In genomic region chr13:34038326-34039068, GRCh38 we compare ENCODE assay signal across 24 cellular contexts.
DNase-seq lines count a peak whose midpoint lies in the region; ATAC-seq and TF ChIP-seq lines count a peak whose summit lies in the region.
"Had no signal": no experiment of that assay in that cellular context is flagged by ENCODE, and none has a peak within 500 bp of the region (broad histone marks: within the 10 kb centered on the region; RNA-seq: fewer than 3 reads in every experiment).

No MANE protein-coding gene starts in this region.

- H4K91ac ChIP-seq in trophoblast cell (ENCODE audit: low read depth, low read length) = no peak overlapping the region

- H3K27ac Mint-ChIP-seq in osteocyte (ENCODE audit: unreplicated experiment) = no peak overlapping the region
- H3K27ac Mint-ChIP-seq: activated CD8-positive, alpha-beta memory T cell treated with anti-CD3 and anti-CD28 coated beads, Interleukin-2, amount 10 ng/mL, durations not matched to agents 7 days and 5 days; effector memory CD8-positive, alpha-beta T cell; nephron had no signal

- no peak overlapping the region for H2BK120ac ChIP-seq in trophoblast cell (ENCODE audit: insufficient read depth, low read length, poor library complexity)

- whole genome bisulfite sequencing in trophoblast cell (ENCODE audit: extremely low coverage, insufficient coverage, insufficient read length) = no CpG with 5 or more reads among the region's 6 CpGs

- no peak overlapping the region for H3K23ac ChIP-seq in trophoblast cell (ENCODE audit: low read length)

- no peak overlapping the region for H3K9ac ChIP-seq in MM.1S (ENCODE audit: low read length)
- H3K9ac ChIP-seq in trophoblast cell (ENCODE audit: low read length) = no peak overlapping the region

- no peaks in the 10 kb centered on the region for H3F3A ChIP-seq in MM.1S (ENCODE audit: insufficient read depth, low read length)

- H3K4me3 Mint-ChIP-seq in osteocyte (ENCODE audit: unreplicated experiment) = no peak overlapping the region
- H3K4me3 Mint-ChIP-seq: activated CD8-positive, alpha-beta memory T cell treated with anti-CD3 and anti-CD28 coated beads, Interleukin-2, amount 10 ng/mL, durations not matched to agents 7 days and 5 days; central memory CD8-positive, alpha-beta T cell; effector memory CD8-positive, alpha-beta T cell; nephron had no signal

- H3K4me2 ChIP-seq in MM.1S (ENCODE audit: low read depth, low read length) = peak overlapping the region; percentile 41
- H3K4me2 ChIP-seq in trophoblast cell (ENCODE audit: low read length) = no peak overlapping the region

- H4K8ac ChIP-seq in trophoblast cell (ENCODE audit: low read depth, low read length) = no peak overlapping the region

- H3K14ac ChIP-seq in trophoblast cell (ENCODE audit: low read length) = no peak overlapping the region

- H3K36me3 Mint-ChIP-seq in osteocyte (ENCODE audit: unreplicated experiment) = no peaks in the 10 kb centered on the region
- H3K36me3 Mint-ChIP-seq: activated CD8-positive, alpha-beta memory T cell treated with anti-CD3 and anti-CD28 coated beads, Interleukin-2, amount 10 ng/mL, durations not matched to agents 7 days and 5 days had no signal

- H3K79me2 ChIP-seq in MM.1S (ENCODE audit: low read length) = no peaks in the 10 kb centered on the region
- no peaks in the 10 kb centered on the region for H3K79me2 ChIP-seq in trophoblast cell (ENCODE audit: control insufficient read depth, insufficient read depth, low read length, poor library complexity)

- H3K18ac ChIP-seq in trophoblast cell (ENCODE audit: low read length) = no peak overlapping the region

- no peak overlapping the region for H2BK5ac ChIP-seq in trophoblast cell (ENCODE audit: low read depth, low read length, poor library complexity)

- H3K4me1 ChIP-seq in MM.1S (ENCODE audit: low read length) (peaks cover 17% of the 10 kb centered on the region), trophoblast cell (ENCODE audit: control insufficient read depth in 1 of 2, insufficient read depth in 2 of 2, low read length in 2 of 2) (peaks cover 7 to 8% of the 10 kb centered on the region in 2 experiments)
- H3K4me1 ChIP-seq: heart right ventricle, prostate gland, transverse colon had no signal

- H3K36me3 ChIP-seq in MM.1S (replicated peaks; ENCODE audit: insufficient read depth, low read length) = no peaks in the 10 kb centered on the region
- no peaks in the 10 kb centered on the region for H3K36me3 ChIP-seq in trophoblast cell (ENCODE audit: control insufficient read depth in 1 of 2, insufficient read depth in 2 of 2, low read length in 2 of 2)
- H3K36me3 ChIP-seq: heart right ventricle, prostate gland, transverse colon had no signal

- peaks cover 7% of the 10 kb centered on the region for H3K9me3 Mint-ChIP-seq in osteocyte (ENCODE audit: unreplicated experiment)

- no peak overlapping the region for H4K12ac ChIP-seq in trophoblast cell (ENCODE audit: low read depth, low read length)

- no peaks in the 10 kb centered on the region for H3K9me2 ChIP-seq in MM.1S (replicated peaks; ENCODE audit: insufficient read depth, low read length)

- H3K27me3 ChIP-seq in MM.1S (replicated peaks; ENCODE audit: insufficient read depth, low read length) = no peaks in the 10 kb centered on the region
- H3K27me3 ChIP-seq in trophoblast cell (ENCODE audit: insufficient read depth, low read length) = no peaks in the 10 kb centered on the region
- H3K27me3 ChIP-seq: heart right ventricle, transverse colon had no signal

- TF ChIP-seq CTCF in MM.1S (IDR thresholded peaks at IDR 0.05; ENCODE audit: low read length) = no peak
- TF ChIP-seq CTCF in osteocyte (IDR thresholded peaks at IDR 0.05) = no peak

- H3K4me1 Mint-ChIP-seq in osteocyte (ENCODE audit: unreplicated experiment) = no peaks in the 10 kb centered on the region
- H3K4me1 Mint-ChIP-seq: activated CD8-positive, alpha-beta memory T cell treated with anti-CD3 and anti-CD28 coated beads, Interleukin-2, amount 10 ng/mL, durations not matched to agents 7 days and 5 days; central memory CD8-positive, alpha-beta T cell; nephron had no signal

- H3K4me3 ChIP-seq in MM.1S (ENCODE audit: low read length) (no peak overlapping the region), trophoblast cell (ENCODE audit: low read depth, low read length) (no peak overlapping the region)
- H3K4me3 ChIP-seq: heart right ventricle, prostate gland, transverse colon had no signal

- DNase-seq in MM.1S (peak; percentile 60), trophoblast cell (no peak), ACHN (no peak), kidney glomerular epithelial cell (lab: John Stamatoyannopoulos, UW) (no peak), osteocyte (ENCODE audit: extremely low spot score, unreplicated experiment) (no peak)
- DNase-seq in activated CD4-positive, CD25-positive, alpha-beta regulatory T cell (lab: John Stamatoyannopoulos, UW) = no peak
- DNase-seq: activated CD4-positive, alpha-beta T cell treated with anti-CD3 and anti-CD28 coated beads for 1 hour; activated CD8-positive, alpha-beta memory T cell treated with anti-CD3 and anti-CD28 coated beads, Interleukin-2, amount 10 ng/mL, durations not matched to agents 7 days and 5 days; activated effector memory CD4-positive, alpha-beta T cell treated with Interleukin-2 at 50 U/mL for 16 hours; amniotic stem cell; Calu3; effector memory CD8-positive, alpha-beta T cell; GDM1; GOT3; heart right ventricle; mesenchymal stem cell; NCI-H2029; SIG-M5; transverse colon had no signal

- in situ Hi-C loops in ACHN (cut with HindIII; ENCODE audit: low pct_ligation_motif_present, low pct_unique_long_range_greater_than_20kb, low sequenced_read_pairs) = no loop called here

- H2AK5ac ChIP-seq in trophoblast cell (ENCODE audit: low read length) = no peak overlapping the region

- H3K9me3 ChIP-seq in MM.1S (replicated peaks; ENCODE audit: insufficient read depth, low read length) = no peaks in the 10 kb centered on the region
- no peaks in the 10 kb centered on the region for H3K9me3 ChIP-seq in trophoblast cell (ENCODE audit: insufficient read depth, low read depth, low read length)
- H3K9me3 ChIP-seq: prostate gland had no signal

- H3K79me1 ChIP-seq in trophoblast cell (ENCODE audit: low read length) = peaks cover 6% of the 10 kb centered on the region

- ATAC-seq in GM19023 (IDR thresholded peaks at IDR 0.05; ENCODE audit: unreplicated experiment) = peak; percentile 47
- ATAC-seq in HG02840 (IDR thresholded peaks at IDR 0.05; ENCODE audit: low FRiP score, unreplicated experiment) = peak; percentile 46
- ATAC-seq: activated CD8-positive, alpha-beta memory T cell treated with anti-CD3 and anti-CD28 coated beads, Interleukin-2, amount 10 ng/mL, durations not matched to agents 7 days and 5 days; effector memory CD8-positive, alpha-beta T cell; heart right ventricle had no signal

- peak overlapping the region; percentile 32 for H2BK12ac ChIP-seq in trophoblast cell (ENCODE audit: low read length)

- no peaks in the 10 kb centered on the region for H4K20me1 ChIP-seq in MM.1S (ENCODE audit: insufficient read depth, low read length)

- H2AFZ ChIP-seq in MM.1S (ENCODE audit: low read length) (no peak overlapping the region), trophoblast cell (ENCODE audit: insufficient read depth, low read length, poor library complexity) (no peak overlapping the region)

- H3K27ac ChIP-seq in MM.1S (ENCODE audit: low read length) (peak overlapping the region; percentile 31; the same call in 1 of the 2 replicates), trophoblast cell (ENCODE audit: low read depth, low read length) (no peak overlapping the region)
- H3K27ac ChIP-seq: heart right ventricle, prostate gland, transverse colon had no signal

- no peak overlapping the region for H3K4ac ChIP-seq in trophoblast cell (ENCODE audit: low read depth, low read length)

- H3K27me3 Mint-ChIP-seq in osteocyte (ENCODE audit: unreplicated experiment) = no peaks in the 10 kb centered on the region
- H3K27me3 Mint-ChIP-seq: activated CD8-positive, alpha-beta memory T cell treated with anti-CD3 and anti-CD28 coated beads, Interleukin-2, amount 10 ng/mL, durations not matched to agents 7 days and 5 days; central memory CD8-positive, alpha-beta T cell had no signal
